8 cellular contexts compared by ENCODE assay signal in genomic region chr10:102450374-102451104, GRCh38. TPM values are rescaled to one million over a fixed set of nuclear protein-coding genes. Genes with fewer than 3 reads are reported as not detected.
DNase-seq lines count a peak whose midpoint lies in the region; ATAC-seq and TF ChIP-seq lines count a peak whose summit lies in the region.

No MANE protein-coding gene starts in this region.

- peak; percentile 78 to 94 (median 87) for DNase-seq in CD8-positive, alpha-beta T cell
- peak; percentile 81 for DNase-seq in NK-92 treated with Interleukin-12 subunit alpha and Interleukin-12 subunit beta, amount 100 ng/mL, for 24 hours (lab: John Stamatoyannopoulos, UW)
- peak in 2 of 3 experiments; percentile 54 to 78 for DNase-seq in activated CD8-positive, alpha-beta memory T cell treated with anti-CD3 and anti-CD28 coated beads for 48 hours (ENCODE audit: low read depth in 2 of 3, low spot score in 2 of 3)
- DNase-seq in stimulated activated CD8-positive, alpha-beta memory T cell treated with anti-CD3 and anti-CD28 coated beads, Interleukin-15, amount 100 ng/mL, for 24 hours (ENCODE audit: low read depth) = peak; percentile 69

- no peak for TF ChIP-seq CTCF in CD8-positive, alpha-beta T cell (IDR thresholded peaks at IDR 0.05)

- H3K27ac Mint-ChIP-seq in CD8-positive, alpha-beta T cell = peak overlapping the region; percentile 94

- CTCF ChIA-PET in CD8-positive, alpha-beta T cell (lab: Charles Lee) = interaction anchor here (0.9 to 4.7 kb wide), 14 partner anchors 11 to 221 kb away, joined by 3 to 27 read pairs (median 4); partner anchors contain the start of genes FBXL15 and NFKB2

- H3K4me3 ChIP-seq in CD8-positive, alpha-beta T cell (ENCODE audit: low read depth, low read length) = peak overlapping the region; percentile 73
- H3K4me3 ChIP-seq in endocrine pancreas (ENCODE audit: control insufficient read depth, insufficient read depth, low read length) (peak overlapping the region; percentile 57), mesodermal cell (ENCODE audit: extremely low read depth, insufficient read depth, low read length, poor library complexity, severe bottlenecking) (peak overlapping the region; percentile 59)

- peak overlapping the region; percentile 65 for H3K9ac ChIP-seq in endocrine pancreas (ENCODE audit: control insufficient read depth, insufficient read depth, low read length)

- H3K36me3 ChIP-seq in CD8-positive, alpha-beta T cell (ENCODE audit: insufficient read depth, low read length) = peaks cover 5% of the 10 kb centered on the region
- H3K36me3 ChIP-seq in endocrine pancreas (ENCODE audit: control insufficient read depth, insufficient read depth, low read length) (no peaks in the 10 kb centered on the region), mesodermal cell (ENCODE audit: control insufficient read depth, insufficient read depth, low read length) (no peaks in the 10 kb centered on the region)

- H3K27me3 Mint-ChIP-seq in CD8-positive, alpha-beta T cell (ENCODE audit: low read depth) = no peaks in the 10 kb centered on the region

- POLR2A ChIA-PET in CD8-positive, alpha-beta T cell (lab: Charles Lee) = interaction anchor here (0.6 to 6.4 kb wide), 20 partner anchors 10 to 205 kb away, joined by 3 to 76 read pairs (median 4); partner anchors contain the start of genes ACTR1A, CUEDC2, FBXL15 and GBF1

- H3K27ac ChIP-seq in CD8-positive, alpha-beta T cell (ENCODE audit: low read depth, low read length) = peak overlapping the region; percentile 76
- no peak overlapping the region for H3K27ac ChIP-seq in mesodermal cell (ENCODE audit: low read depth, low read length, severe bottlenecking)

- no peaks in the 10 kb centered on the region for H3K9me3 Mint-ChIP-seq in CD8-positive, alpha-beta T cell

- H3K27me3 ChIP-seq in CD8-positive, alpha-beta T cell (ENCODE audit: insufficient read depth, low read length) = no peaks in the 10 kb centered on the region
- H3K27me3 ChIP-seq in endocrine pancreas (ENCODE audit: control insufficient read depth, insufficient read depth, low read length) = no peaks in the 10 kb centered on the region

- H3K4me1 ChIP-seq in CD8-positive, alpha-beta T cell (ENCODE audit: insufficient read depth, low read length) = peaks cover 16% of the 10 kb centered on the region
- H3K4me1 ChIP-seq in endocrine pancreas (ENCODE audit: control insufficient read depth, insufficient read depth, low read length) (no peaks in the 10 kb centered on the region), mesodermal cell (ENCODE audit: control insufficient read depth, insufficient read depth, low read length, poor library complexity, severe bottlenecking) (peaks cover 22% of the 10 kb centered on the region)

- H3K9me3 ChIP-seq in CD8-positive, alpha-beta T cell (ENCODE audit: low read length) = no peaks in the 10 kb centered on the region
- no peaks in the 10 kb centered on the region for H3K9me3 ChIP-seq in endocrine pancreas (ENCODE audit: control insufficient read depth, low read length)
- no peaks in the 10 kb centered on the region for H3K9me3 ChIP-seq in mesodermal cell (ENCODE audit: control insufficient read depth, low read length)

- intact Hi-C loops in CD8-positive, alpha-beta T cell (cut with DNase I, micrococcal nuclease) = loop anchor here (1.0 to 5.0 kb wide), 7 partner anchors 11 to 192 kb away; partner anchors contain the start of genes ACTR1A (in 1 of the 2), CUEDC2 (in 1 of the 2) and TRIM8 (in 1 of the 2)

- peaks cover 23% of the 10 kb centered on the region for H3K4me1 Mint-ChIP-seq in CD8-positive, alpha-beta T cell (ENCODE audit: low read depth)

- peak; percentile 77 for ATAC-seq in CD8-positive, alpha-beta T cell
- ATAC-seq in GM19452 (IDR thresholded peaks at IDR 0.05; ENCODE audit: unreplicated experiment) = peak; percentile 82
- peak; percentile 60 for ATAC-seq in HG03565 (IDR thresholded peaks at IDR 0.05; ENCODE audit: unreplicated experiment)

- peak overlapping the region; percentile 92 for H3K4me3 Mint-ChIP-seq in CD8-positive, alpha-beta T cell

- WGBS in mesodermal cell (ENCODE audit: insufficient coverage in 2 of 2), 2 experiments = 1 to 2% methylated on average over 56 to 70 of the region's 104 CpGs

- H3K36me3 Mint-ChIP-seq in CD8-positive, alpha-beta T cell = peaks cover 25% of the 10 kb centered on the region

RNA-seq across cellular contexts. Expression of gene C10orf95, which starts 0.8 kb away (rescaled TPM):
- total RNA-seq in CD8-positive, alpha-beta T cell = under 1 TPM; 0.31 to 0.35 TPM
- polyA plus RNA-seq in mesodermal cell (2013, experiment 1 of 2) = not detected
- not detected for polyA plus RNA-seq in mesodermal cell (2013, experiment 2 of 2)

RNA-seq across cellular contexts. Expression of gene CUEDC2, which starts 18.2 kb away (rescaled TPM):
- 10 to 100 TPM; 24.2 to 27.0 TPM for total RNA-seq in CD8-positive, alpha-beta T cell
- polyA plus RNA-seq in mesodermal cell (2013, experiment 1 of 2) = 90.8 TPM
- polyA plus RNA-seq in mesodermal cell (2013, experiment 2 of 2) = 74.4 TPM

RNA-seq across cellular contexts. Expression of gene FBXL15, which starts 29.9 kb away (rescaled TPM):
- total RNA-seq in CD8-positive, alpha-beta T cell = 1 to 10 TPM; 7.0 to 7.9 TPM
- 9.8 TPM for polyA plus RNA-seq in mesodermal cell (2013, experiment 1 of 2)
- 7.5 TPM for polyA plus RNA-seq in mesodermal cell (2013, experiment 2 of 2)

RNA-seq across cellular contexts. Expression of gene PSD, which starts 32.0 kb away (rescaled TPM):
- 10 to 100 TPM; 16.7 to 18.2 TPM for total RNA-seq in CD8-positive, alpha-beta T cell
- polyA plus RNA-seq in mesodermal cell (2013, experiment 1 of 2) = 6.6 TPM
- 5.9 TPM for polyA plus RNA-seq in mesodermal cell (2013, experiment 2 of 2)

RNA-seq across cellular contexts. Expression of gene ACTR1A, which starts 52.0 kb away (rescaled TPM):
- total RNA-seq in CD8-positive, alpha-beta T cell = 10 to 100 TPM; 40.8 to 43.5 TPM
- polyA plus RNA-seq in mesodermal cell (2013, experiment 1 of 2) = 142 TPM
- polyA plus RNA-seq in mesodermal cell (2013, experiment 2 of 2) = 122 TPM
